Comparison of ENCODE assay signal across 32 cellular contexts in genomic region chr3:50278106-50278867, GRCh38. TPM values are rescaled to one million over a fixed set of nuclear protein-coding genes. Genes with fewer than 3 reads are reported as not detected.
A peak's percentile ranks its signal among the peaks of the same experiment; 100 is the strongest.
DNase-seq lines count a peak whose midpoint lies in the region; ATAC-seq, FAIRE-seq and TF ChIP-seq lines count a peak whose summit lies in the region.
"Had no signal": no experiment of that assay in that cellular context is flagged by ENCODE, and none has a peak within 500 bp of the region (broad histone marks: within the 10 kb centered on the region; RNA-seq: fewer than 3 reads in every experiment).

No MANE protein-coding gene starts in this region.

- intact Hi-C loops in left colon (cut with DNase I, micrococcal nuclease) = loop anchor here in 1 of 2 donors (10.0 kb wide), 1 partner anchor 83 kb away; the partner anchor contains the start of gene GNAT1

- H3K4me1 Mint-ChIP-seq in mesothelial cell of epicardium = peaks cover 5% of the 10 kb centered on the region

- TF ChIP-seq CTCF in bronchial epithelial cell (IDR thresholded peaks at IDR 0.05; ENCODE audit: insufficient read depth, low read length, severe bottlenecking) (no peak), mesothelial cell of epicardium (IDR thresholded peaks at IDR 0.05; ENCODE audit: unreplicated experiment) (no peak)

- peak overlapping the region; percentile 54 to 94 (median 86) for H3K9ac ChIP-seq in skeletal muscle tissue (ENCODE audit: low read depth in 1 of 3, low read length in 3 of 3)
- H3K9ac ChIP-seq: KMS-11 had no signal

- ATAC-seq in left colon = peak; percentile 1
- no peak for ATAC-seq in GM21723 (IDR thresholded peaks at IDR 0.05; ENCODE audit: unreplicated experiment)
- no peak for ATAC-seq in HG02981 (IDR thresholded peaks at IDR 0.05; ENCODE audit: unreplicated experiment)
- ATAC-seq: activated CD8-positive, alpha-beta T cell treated with anti-CD3 and anti-CD28 coated beads, Interleukin-2, amount 10 ng/mL, durations not matched to agents 7 days and 5 days; lower lobe of right lung had no signal

- peak; percentile 70 for FAIRE-seq in HTR-8/SVneo (lab: Jason Lieb, UNC)
- peak; percentile 80 for FAIRE-seq in bronchial epithelial cell (lab: Jason Lieb, UNC)
- FAIRE-seq: TTC549 had no signal

- H3K27ac Mint-ChIP-seq in mesothelial cell of epicardium = no peak overlapping the region
- H3K27ac Mint-ChIP-seq: activated CD8-positive, alpha-beta T cell treated with anti-CD3 and anti-CD28 coated beads, Interleukin-2, amount 10 ng/mL, durations not matched to agents 7 days and 5 days had no signal

- DNase-seq in HTR-8/SVneo (ENCODE audit: insufficient read length, low spot score) (no peak), bronchial epithelial cell (ENCODE audit: low read depth) (no peak), left colon (no peak), mesothelial cell of epicardium (ENCODE audit: low spot score in 2 of 2, unreplicated experiment in 2 of 2) (no peak), GM19240 (ENCODE audit: insufficient read length, low spot score) (no peak)
- DNase-seq: activated CD4-positive, alpha-beta T cell treated with anti-CD3 and anti-CD28 coated beads for 1 hour; activated CD8-positive, alpha-beta T cell treated with anti-CD3 and anti-CD28 coated beads, Interleukin-2, amount 10 ng/mL, durations not matched to agents 7 days and 5 days; activated naive CD4-positive, alpha-beta T cell; activated T-cell treated with anti-CD3 and anti-CD28 coated beads, Interleukin-2, amount 50 U/mL, for 1 hour; CD4-positive, CD25-positive, alpha-beta regulatory T cell; cerebellar nuclear complex; effector CD4-positive, alpha-beta T cell; erythroblast; foreskin fibroblast; H7; lower lobe of right lung; NCI-H1694; NCI-H2227 treated with DMSO at 0.1 percent for 48 hours; NCI-H82; occipital lobe; SHP77 treated with DMSO at 0.1 percent for 48 hours; sigmoid colon; stimulated activated CD8-positive, alpha-beta memory T cell treated with anti-CD3 and anti-CD28 coated beads, Interleukin-4, amount 100 ng/mL, for 48 hours; T-helper 1 cell had no signal

- H3K36me3 Mint-ChIP-seq in mesothelial cell of epicardium = peaks cover 13% of the 10 kb centered on the region
- H3K36me3 Mint-ChIP-seq: CD4-positive, CD25-positive, alpha-beta regulatory T cell had no signal

- no peaks in the 10 kb centered on the region for H3K27me3 ChIP-seq in bronchial epithelial cell (ENCODE audit: control insufficient read depth, insufficient read depth, low read length)
- H3K27me3 ChIP-seq in skeletal muscle tissue (ENCODE audit: control insufficient read depth in 3 of 3, insufficient read depth in 3 of 3, low read length in 3 of 3) = peaks cover 0 to 8% (median 0%) of the 10 kb centered on the region in 3 donors
- H3K27me3 ChIP-seq: ascending aorta had no signal

- H3K4me1 ChIP-seq in skeletal muscle tissue (ENCODE audit: control insufficient read depth in 3 of 3, insufficient read depth in 3 of 3, low read length in 3 of 3) = peaks cover 15 to 31% (median 26%) of the 10 kb centered on the region in 3 donors

- H3K4me3 Mint-ChIP-seq in mesothelial cell of epicardium = no peak overlapping the region
- H3K4me3 Mint-ChIP-seq: activated CD8-positive, alpha-beta T cell treated with anti-CD3 and anti-CD28 coated beads, Interleukin-2, amount 10 ng/mL, durations not matched to agents 7 days and 5 days had no signal

- H3K4me3 ChIP-seq in bronchial epithelial cell (ENCODE audit: low read depth, low read length) = no peak overlapping the region
- peak overlapping the region in 2 of 3 donors; percentile 25 to 61 for H3K4me3 ChIP-seq in skeletal muscle tissue (ENCODE audit: low read length in 3 of 3)
- H3K4me3 ChIP-seq: ascending aorta, lower lobe of right lung, sigmoid colon, suprapubic skin had no signal

- H3K9me3 ChIP-seq in skeletal muscle tissue (ENCODE audit: control insufficient read depth in 3 of 3, low read length in 3 of 3) = no peaks in the 10 kb centered on the region
- H3K9me3 ChIP-seq: ascending aorta, lower lobe of right lung, sigmoid colon, suprapubic skin had no signal

- H3K36me3 ChIP-seq in bronchial epithelial cell (ENCODE audit: control insufficient read depth, insufficient read depth, low read length) (no peaks in the 10 kb centered on the region), skeletal muscle tissue (ENCODE audit: control insufficient read depth in 3 of 3, insufficient read depth in 3 of 3, low read length in 3 of 3) (no peaks in the 10 kb centered on the region)
- H3K36me3 ChIP-seq: suprapubic skin had no signal

- H3K9me3 Mint-ChIP-seq in mesothelial cell of epicardium = no peaks in the 10 kb centered on the region
- H3K9me3 Mint-ChIP-seq: CD4-positive, CD25-positive, alpha-beta regulatory T cell had no signal

- peaks cover 25% of the 10 kb centered on the region for H3K27me3 Mint-ChIP-seq in mesothelial cell of epicardium (ENCODE audit: low read depth)

- peak overlapping the region; percentile 93 for H3K27ac ChIP-seq in skeletal muscle tissue (ENCODE audit: low read depth, low read length)
- H3K27ac ChIP-seq: KMS-11, lower lobe of right lung, suprapubic skin had no signal

RNA-seq across cellular contexts. Expression of gene LSMEM2, which starts 0.6 kb away (rescaled TPM):
- under 0.01 TPM in 1 of 2 replicates, not detected in the other for total RNA-seq in bronchial epithelial cell
- total RNA-seq in left colon = not detected
- 15.1 TPM for total RNA-seq in skeletal muscle tissue
- 0.38 to 0.51 TPM (median 0.50 TPM) in 3 replicates for total RNA-seq in mesothelial cell of epicardium
- total RNA-seq: activated CD8-positive, alpha-beta T cell treated with anti-CD3 and anti-CD28 coated beads, Interleukin-2, amount 10 ng/mL, durations not matched to agents 7 days and 5 days; ascending aorta; CD4-positive, CD25-positive, alpha-beta regulatory T cell; lower lobe of right lung; OCI-LY7; sigmoid colon had no signal

RNA-seq across cellular contexts. Expression of gene SEMA3B, which starts 9.3 kb away (rescaled TPM):
- total RNA-seq in bronchial epithelial cell (2.3 and 7.1 TPM in 2 replicates), left colon (100 to 1,000 TPM in 1 of 2 donors, 10 to 100 TPM in 1; 56.8 to 116 TPM), skeletal muscle tissue (19.8 TPM), mesothelial cell of epicardium (166 to 179 TPM (median 177 TPM) in 3 replicates)

RNA-seq across cellular contexts. Expression of gene IFRD2, which starts 13.9 kb away (rescaled TPM):
- 104 and 177 TPM in 2 replicates for total RNA-seq in bronchial epithelial cell
- total RNA-seq in left colon = 10 to 100 TPM; 48.8 to 68.6 TPM
- total RNA-seq in skeletal muscle tissue = 44.9 TPM
- total RNA-seq in mesothelial cell of epicardium = 40.2 to 47.3 TPM (median 46.9 TPM) in 3 replicates

RNA-seq across cellular contexts. Expression of gene HYAL3, which starts 20.9 kb away (rescaled TPM):
- 6.6 and 6.8 TPM in 2 replicates for total RNA-seq in bronchial epithelial cell
- 1 to 10 TPM; 2.2 to 2.8 TPM for total RNA-seq in left colon
- 3.7 TPM for total RNA-seq in skeletal muscle tissue
- 2.9 to 3.0 TPM (median 2.9 TPM) in 3 replicates for total RNA-seq in mesothelial cell of epicardium
- total RNA-seq: ascending aorta had no signal

RNA-seq across cellular contexts. Expression of gene NAA80, which starts 20.9 kb away (rescaled TPM):
- total RNA-seq in bronchial epithelial cell = 1.3 and 2.0 TPM in 2 replicates
- total RNA-seq in left colon = 10 to 100 TPM in 1 of 2 donors, 1 to 10 TPM in 1; 9.8 to 11.2 TPM
- 1.6 TPM for total RNA-seq in skeletal muscle tissue
- 14.5 to 17.3 TPM (median 15.4 TPM) in 3 replicates for total RNA-seq in mesothelial cell of epicardium

Comparison
In these comparisons a context has a peak if more than half of its experiments do, and no peak if none do; other contexts are left out.
1. RNA of gene LSMEM2, which starts 0.6 kb away (total RNA-seq): 15.1 TPM in skeletal muscle tissue (single experiment); 0.38 to 0.51 TPM in mesothelial cell of epicardium, not detected in left colon and under 0.01 TPM in bronchial epithelial cell; every median in the first group is over 10 times any median in the second.